Comparison of ENCODE assay signal across 13 cellular contexts in genomic region chr3:36362973-36363372, GRCh38. TPM values are rescaled to one million over a fixed set of nuclear protein-coding genes. Genes with fewer than 3 reads are reported as not detected.
A peak's percentile ranks its signal among the peaks of the same experiment; 100 is the strongest.
DNase-seq lines count a peak whose midpoint lies in the region; ATAC-seq, FAIRE-seq and TF ChIP-seq lines count a peak whose summit lies in the region.
"Had no signal": no experiment of that assay in that cellular context is flagged by ENCODE, and none has a peak within 500 bp of the region (broad histone marks: within the 10 kb centered on the region; RNA-seq: fewer than 3 reads in every experiment).

No MANE protein-coding gene starts in this region.

- H3K9me3 ChIP-seq in Loucy (ENCODE audit: insufficient read depth, low read depth, low read length) (no peaks in the 10 kb centered on the region), left lung (peaks cover 0 to 7% of the 10 kb centered on the region in 2 donors)

- H3K9ac ChIP-seq in Loucy (ENCODE audit: low read depth, low read length, poor library complexity, severe bottlenecking), result no peak overlapping the region

- no peak for FAIRE-seq in bronchial epithelial cell (lab: Jason Lieb, UNC)

- H3F3A ChIP-seq in Loucy (ENCODE audit: low read depth), result no peaks in the 10 kb centered on the region; the same call in 1 of the 2 replicates

- H3K4me2 ChIP-seq in Loucy (ENCODE audit: low read depth, low read length, poor library complexity, severe bottlenecking), result peak overlapping the region; percentile 17

- TF ChIP-seq CTCF in Loucy (conservative IDR thresholded peaks at IDR 0.05; ENCODE audit: low read length) (no peak), bronchial epithelial cell (IDR thresholded peaks at IDR 0.05; ENCODE audit: insufficient read depth, low read length, severe bottlenecking) (no peak), left lung (IDR thresholded peaks at IDR 0.05) (no peak)

- peak; percentile 93 for ATAC-seq in left lung
- ATAC-seq in GM21529 (IDR thresholded peaks at IDR 0.05; ENCODE audit: unreplicated experiment), result no peak
- no peak for ATAC-seq in GM21723 (IDR thresholded peaks at IDR 0.05; ENCODE audit: unreplicated experiment)
- ATAC-seq: sciatic nerve had no signal

- H3K27me3 ChIP-seq in Loucy (ENCODE audit: insufficient read depth, low read length, poor library complexity, severe bottlenecking), result no peaks in the 10 kb centered on the region
- H3K27me3 ChIP-seq in bronchial epithelial cell (ENCODE audit: control insufficient read depth, insufficient read depth, low read length), result no peaks in the 10 kb centered on the region
- no peaks in the 10 kb centered on the region for H3K27me3 ChIP-seq in left lung

- no peak overlapping the region for H3K27ac ChIP-seq in left lung
- H3K27ac ChIP-seq: left ventricle myocardium inferior had no signal

- H3K9me2 ChIP-seq in Loucy (replicated peaks; ENCODE audit: low read depth, low read length), result no peaks in the 10 kb centered on the region

- H3K4me1 ChIP-seq in Loucy (ENCODE audit: insufficient read depth, low read length, poor library complexity, severe bottlenecking) (peaks cover 35% of the 10 kb centered on the region), left lung (peaks cover 0 to 8% of the 10 kb centered on the region in 2 donors)
- H3K4me1 ChIP-seq: left ventricle myocardium inferior had no signal

- DNase-seq in DMS53 (lab: John Stamatoyannopoulos, UW) (peak; percentile 62), bronchial epithelial cell (ENCODE audit: low read depth) (peak; percentile 80), left lung (no peak), HUDEP-2 (lab: John Stamatoyannopoulos, UW; ENCODE audit: unreplicated experiment in 76 of 76) (no peak), posterior cingulate gyrus (no peak)
- DNase-seq: activated B cell treated with CpG ODN at 0.5 μM for 24 hours; activated gamma-delta T cell treated with Interleukin-2 at 50 U/mL for 16 hours; CD8-positive, alpha-beta memory T cell; left ventricle myocardium inferior had no signal

- intact Hi-C loops in left lung (cut with DNase I), result no loop called here
- intact Hi-C loops in posterior cingulate gyrus (cut with DNase I), result no loop called here

- H3K36me3 ChIP-seq in Loucy (ENCODE audit: insufficient read depth, low read length), result no peaks in the 10 kb centered on the region
- H3K36me3 ChIP-seq in bronchial epithelial cell (ENCODE audit: control insufficient read depth, insufficient read depth, low read length), result no peaks in the 10 kb centered on the region
- no peaks in the 10 kb centered on the region for H3K36me3 ChIP-seq in left lung
- H3K36me3 ChIP-seq: left ventricle myocardium inferior had no signal

- H3K4me3 ChIP-seq in Loucy (ENCODE audit: low read length, poor library complexity, severe bottlenecking) (no peak overlapping the region), bronchial epithelial cell (ENCODE audit: low read depth, low read length) (no peak overlapping the region), left lung (no peak overlapping the region)
- H3K4me3 ChIP-seq: left ventricle myocardium inferior had no signal

- H3K79me2 ChIP-seq in Loucy (ENCODE audit: insufficient read depth, low read length), result no peaks in the 10 kb centered on the region

- no peak overlapping the region for H2AFZ ChIP-seq in Loucy (ENCODE audit: low read length)

- no peaks in the 10 kb centered on the region for H4K20me1 ChIP-seq in Loucy (ENCODE audit: insufficient read depth, low read length, poor library complexity, severe bottlenecking)

RNA-seq across cellular contexts. Expression of gene STAC, which starts 17.3 kb away (rescaled TPM):
- 0.51 and 1.1 TPM in 2 replicates for total RNA-seq in bronchial epithelial cell
- 10 to 100 TPM; 14.3 to 16.7 TPM for total RNA-seq in left lung
- total RNA-seq: CD8-positive, alpha-beta memory T cell had no signal

Comparison
In these comparisons a context has a peak if more than half of its experiments do, and no peak if none do; other contexts are left out.
1. DNase-seq: peak in DMS53 (single experiment) and bronchial epithelial cell (single experiment); none in left lung (0 of 2), HUDEP-2 (0 of 76) and posterior cingulate gyrus (0 of 10).